In genomic region chr12:120228291-120229070, GRCh38 we compare ENCODE assay signal across 1 cellular context.
TF ChIP-seq lines count a peak whose summit lies in the region.

No MANE protein-coding gene starts in this region.

TF ChIP-seq in HepG2, 621 proteins besides CTCF, POLR2A, EP300 and RAD21 (continued from another document and continues in another):
- TF ChIP-seq NR2F6 (IDR thresholded peaks at IDR 0.05) (peak; percentile 60; the same call in 1 of the 2 replicates), NR2F6 (CRISPR knock-in tag; IDR thresholded peaks at IDR 0.05) (peak; percentile 92), NFIC (IDR thresholded peaks at IDR 0.05; ENCODE audit: low read length) (0 out of 2 replicates have a peak, but pooled peaks have one; percentile 17), NCOR1 (IDR thresholded peaks at IDR 0.05; ENCODE audit: borderline replicate concordance, low read length) (peak; percentile 93), ZNF775 (CRISPR knock-in tag; IDR thresholded peaks at IDR 0.05; ENCODE audit: borderline replicate concordance) (no peak), NRL (CRISPR knock-in tag; IDR thresholded peaks at IDR 0.05; ENCODE audit: borderline replicate concordance) (peak; percentile 32), NCOA5 (CRISPR knock-in tag; IDR thresholded peaks at IDR 0.05) (no peak; the same call in 1 of the 2 replicates), ZFP82 (CRISPR knock-in tag; IDR thresholded peaks at IDR 0.05; ENCODE audit: borderline replicate concordance) (no peak), ZHX2 (IDR thresholded peaks at IDR 0.05; ENCODE audit: low read depth) (no peak), ZHX2 (CRISPR knock-in tag; IDR thresholded peaks at IDR 0.05; ENCODE audit: borderline replicate concordance) (0 out of 2 replicates have a peak, but pooled peaks have one; percentile 28), HINFP (CRISPR knock-in tag; IDR thresholded peaks at IDR 0.05; ENCODE audit: low read depth) (no peak; the same call in 1 of the 2 replicates), RXRB (CRISPR knock-in tag; IDR thresholded peaks at IDR 0.05; ENCODE audit: borderline replicate concordance) (peak; percentile 78), ZNF207 (IDR thresholded peaks at IDR 0.05; ENCODE audit: borderline replicate concordance) (no peak), ZNF543 (CRISPR knock-in tag; IDR thresholded peaks at IDR 0.05) (no peak; the same call in 1 of the 2 replicates), ZNF407 (CRISPR knock-in tag; IDR thresholded peaks at IDR 0.05; ENCODE audit: not compliant biosample characterization) (peak; percentile 42), NBN (conservative IDR thresholded peaks at IDR 0.05) (no peak), HIC2 (CRISPR knock-in tag; IDR thresholded peaks at IDR 0.05; ENCODE audit: low read depth) (no peak), ZNF235 (CRISPR knock-in tag; IDR thresholded peaks at IDR 0.05; ENCODE audit: borderline replicate concordance) (no peak), ARID5B (CRISPR knock-in tag; IDR thresholded peaks at IDR 0.05) (peak; percentile 83), ZNF180 (CRISPR knock-in tag; IDR thresholded peaks at IDR 0.05; ENCODE audit: borderline replicate concordance, low read depth) (no peak), ZNF431 (CRISPR knock-in tag; IDR thresholded peaks at IDR 0.05; ENCODE audit: borderline replicate concordance, low read depth) (peak; percentile 69), RFX5 (IDR thresholded peaks at IDR 0.05; ENCODE audit: low read depth, low read length) (no peak), ZNF331 (CRISPR knock-in tag; IDR thresholded peaks at IDR 0.05) (peak; percentile 84), MAX (IDR thresholded peaks at IDR 0.05) (peak; percentile 96), USF2 (IDR thresholded peaks at IDR 0.05; ENCODE audit: low read depth, low read length) (no peak), USF2 (CRISPR knock-in tag; IDR thresholded peaks at IDR 0.05; ENCODE audit: borderline replicate concordance) (no peak; the same call in 1 of the 2 replicates)
